In the genomic region with DNA sequence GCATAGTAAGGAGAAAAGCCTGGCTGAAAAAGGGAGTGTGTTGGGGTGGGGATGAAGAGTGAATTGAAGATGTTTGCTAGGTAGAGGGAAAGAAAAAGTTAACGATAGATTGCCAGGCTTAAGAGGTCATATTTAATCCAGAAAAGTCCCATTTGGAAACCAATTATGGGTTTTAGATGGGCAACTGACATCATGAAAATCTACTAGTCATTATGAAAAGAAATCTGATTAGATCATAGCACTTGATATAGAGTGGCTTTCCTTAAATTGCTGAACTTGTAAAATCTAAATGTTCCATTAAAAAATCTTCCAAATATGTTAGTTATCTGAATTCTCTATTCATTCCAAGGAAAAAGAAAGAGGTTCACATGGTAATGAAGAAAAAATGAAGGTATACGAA, we compare ENCODE assay signal across 17 cellular contexts. TPM values are rescaled to one million over a fixed set of nuclear protein-coding genes. Genes with fewer than 3 reads are reported as not detected.
"Had no signal": no experiment of that assay in that cellular context is flagged by ENCODE, and none has a peak within 500 bp of the region (broad histone marks: within the 10 kb centered on the region; RNA-seq: fewer than 3 reads in every experiment).

No MANE protein-coding gene starts in this region.

- ATAC-seq: esophagus mucosa had no signal

- H3K4me3 Mint-ChIP-seq: activated naive CD8-positive, alpha-beta T cell treated with anti-CD3 and anti-CD28 coated beads, Interleukin-2, amount 10 ng/mL, durations not matched to agents 7 days and 5 days had no signal

- H3K9me3 ChIP-seq: SJSA1, vagina had no signal

- H3K4me3 ChIP-seq: ascending aorta, dorsolateral prefrontal cortex, SJSA1, tibial artery, vagina had no signal

- H3K27ac ChIP-seq: ascending aorta, dorsolateral prefrontal cortex, SJSA1, tibial artery, vagina, VCaP had no signal

- H3K4me1 ChIP-seq: ascending aorta, SJSA1, tibial artery, vagina had no signal

- H3K36me3 ChIP-seq: ascending aorta, SJSA1, tibial artery, vagina had no signal

- H3K27ac Mint-ChIP-seq: activated naive CD8-positive, alpha-beta T cell treated with anti-CD3 and anti-CD28 coated beads, Interleukin-2, amount 10 ng/mL, durations not matched to agents 7 days and 5 days had no signal

- H3K27me3 ChIP-seq: ascending aorta, SJSA1, tibial artery, vagina had no signal

- H3K27me3 Mint-ChIP-seq: activated naive CD8-positive, alpha-beta T cell treated with anti-CD3 and anti-CD28 coated beads, Interleukin-2, amount 10 ng/mL, durations not matched to agents 7 days and 5 days had no signal

- DNase-seq: activated naive CD8-positive, alpha-beta T cell treated with anti-CD3 and anti-CD28 coated beads, Interleukin-2, amount 10 ng/mL, durations not matched to agents 7 days and 5 days; dorsolateral prefrontal cortex; hypothalamus; kidney glomerular epithelial cell; mesendoderm; retina; stimulated activated CD4-positive, alpha-beta T cell treated with anti-CD3 and anti-CD28 coated beads, Interleukin-15, amount 100 ng/mL, for 24 hours; stimulated activated CD4-positive, alpha-beta T cell treated with anti-CD3 and anti-CD28 coated beads, Interleukin-4, amount 100 ng/mL, for 24 hours; tibial artery had no signal

RNA-seq across cellular contexts. Expression of a gene that starts 37.5 kb away (rescaled TPM):
- total RNA-seq: activated naive CD8-positive, alpha-beta T cell treated with anti-CD3 and anti-CD28 coated beads, Interleukin-2, amount 10 ng/mL, durations not matched to agents 7 days and 5 days; ascending aorta; bronchial epithelial cell; dorsolateral prefrontal cortex; esophagus mucosa; glomerular endothelial cell; liver; SJSA1; vagina had no signal
- polyA plus RNA-seq: liver had no signal
